28 cellular contexts compared by ENCODE assay signal in genomic region chr2:123670286-123670685, GRCh38.
"Had no signal": no experiment of that assay in that cellular context is flagged by ENCODE, and none has a peak within 500 bp of the region (broad histone marks: within the 10 kb centered on the region; RNA-seq: fewer than 3 reads in every experiment).

No MANE protein-coding gene starts in this region.

- H3K4me1 Mint-ChIP-seq: naive thymus-derived CD8-positive, alpha-beta T cell; neural crest cell; stimulated activated naive B cell treated with anti-CD40 and anti-IgM and Interleukin-4, amounts not matched to agents 10 μg/mL and 1 μg/mL and 100 μg/mL, for 72 hours had no signal

- H3K27ac ChIP-seq: left lung, lower lobe of right lung, pancreas, prostate gland, skin epidermis, stomach, testis, thyroid gland, transverse colon, upper lobe of left lung, vagina had no signal

- H3K36me3 ChIP-seq: left lung, lower lobe of right lung, pancreas, prostate gland, stomach, thyroid gland, transverse colon, upper lobe of left lung, vagina had no signal

- H3K9me3 Mint-ChIP-seq: neural crest cell had no signal

- H3K4me3 ChIP-seq: left lung, lower lobe of right lung, pancreas, prostate gland, skin epidermis, stomach, testis, thyroid gland, transverse colon, upper lobe of left lung, vagina had no signal

- H3K9me3 ChIP-seq: left lung, lower lobe of right lung, pancreas, prostate gland, stomach, testis, thyroid gland, transverse colon, upper lobe of left lung, vagina had no signal

- H3K27ac Mint-ChIP-seq: naive thymus-derived CD8-positive, alpha-beta T cell; nephron; stimulated activated naive B cell treated with anti-CD40 and anti-IgM and Interleukin-4, amounts not matched to agents 10 μg/mL and 1 μg/mL and 100 μg/mL, for 72 hours had no signal

- H3K4me3 Mint-ChIP-seq: naive thymus-derived CD8-positive, alpha-beta T cell; nephron; neural crest cell; stimulated activated naive B cell treated with anti-CD40 and anti-IgM and Interleukin-4, amounts not matched to agents 10 μg/mL and 1 μg/mL and 100 μg/mL, for 72 hours had no signal

- H3K27me3 Mint-ChIP-seq: stimulated activated naive B cell treated with anti-CD40 and anti-IgM and Interleukin-4, amounts not matched to agents 10 μg/mL and 1 μg/mL and 100 μg/mL, for 72 hours had no signal

- DNase-seq: left colon; left lung; lower lobe of right lung; mammary epithelial cell; mesenchymal stem cell; naive thymus-derived CD8-positive, alpha-beta T cell; nucleus accumbens; pancreas; posterior cingulate gyrus; retina; right cardiac atrium; stimulated activated CD4-positive, alpha-beta T cell treated with anti-CD3 and anti-CD28 coated beads, Interleukin-12 subunit alpha, Interleukin-12 subunit beta, amount 100 ng/mL, for 4 hours; stimulated activated CD4-positive, alpha-beta T cell treated with anti-CD3 and anti-CD28 coated beads, Interleukin-15, amount 100 ng/mL, for 24 hours; stimulated activated CD4-positive, alpha-beta T cell treated with anti-CD3 and anti-CD28 coated beads, Interleukin-2, amount 100 ng/mL, for 24 hours; stimulated activated CD4-positive, alpha-beta T cell treated with anti-CD3 and anti-CD28 coated beads, Interleukin-4, amount 100 ng/mL, for 1 hour; stimulated activated naive B cell treated with anti-CD40 and anti-IgM and Interleukin-4, amounts not matched to agents 10 μg/mL and 1 μg/mL and 100 μg/mL, for 72 hours; stimulated activated naive CD8-positive, alpha-beta T cell treated with anti-CD3 and anti-CD28 coated beads, Interleukin-15, Interleukin-2, amounts not matched to agents 100 U/mL and 50 U/mL, for 24 hours; stomach; testis; thyroid gland; transverse colon; upper lobe of left lung had no signal

- FAIRE-seq: keratinocyte, pancreas had no signal

- H3K27me3 ChIP-seq: left lung, pancreas, stomach, testis, thyroid gland, transverse colon, upper lobe of left lung, vagina had no signal

- H3K4me1 ChIP-seq: left lung, lower lobe of right lung, pancreas, prostate gland, stomach, testis, thyroid gland, transverse colon, upper lobe of left lung, vagina had no signal

- H3K36me3 Mint-ChIP-seq: naive thymus-derived CD8-positive, alpha-beta T cell; stimulated activated naive B cell treated with anti-CD40 and anti-IgM and Interleukin-4, amounts not matched to agents 10 μg/mL and 1 μg/mL and 100 μg/mL, for 72 hours had no signal
